Comparison of ENCODE assay signal across 10 cellular contexts in the genomic region with DNA sequence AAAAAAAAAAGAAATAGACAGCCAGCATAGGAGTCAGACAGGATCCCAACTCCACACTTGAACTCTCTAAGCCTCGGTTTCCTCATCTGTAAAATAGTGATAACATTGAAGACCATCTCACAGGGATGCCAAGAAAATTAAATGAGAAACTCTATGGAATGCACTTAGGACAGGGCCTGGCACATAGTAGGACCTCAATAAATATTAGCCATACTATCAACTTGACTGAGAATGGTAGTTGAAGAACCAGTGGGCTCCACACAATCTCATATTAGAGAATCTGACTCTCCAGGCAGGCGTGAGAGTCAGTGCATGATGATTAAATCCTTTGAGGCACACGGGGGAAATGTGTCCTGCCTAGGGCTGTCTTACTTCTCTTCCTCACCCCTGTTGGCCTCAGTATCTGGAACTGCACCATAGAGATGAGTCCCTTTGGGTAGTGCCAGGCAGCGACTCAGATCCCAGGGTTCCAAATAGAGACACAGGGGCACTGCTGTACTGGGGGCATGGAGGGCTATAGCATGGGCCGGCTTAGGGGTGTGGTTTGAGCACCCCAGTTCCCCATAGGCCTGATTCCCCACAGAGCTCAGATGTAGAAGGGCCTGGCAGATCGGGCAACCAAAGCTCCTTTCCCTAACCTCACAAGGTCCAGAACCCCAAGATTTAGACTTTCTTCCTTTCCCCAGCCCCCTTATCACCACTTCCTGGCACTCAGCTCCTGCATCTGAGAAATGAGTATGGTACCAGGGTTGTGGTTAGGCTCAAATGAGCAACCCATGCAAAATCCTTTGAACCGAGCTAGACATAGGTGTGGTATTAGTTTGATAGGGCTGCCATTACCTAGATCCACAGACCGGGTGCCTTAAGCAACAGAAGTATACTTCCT. TPM values are rescaled to one million over a fixed set of nuclear protein-coding genes. Genes with fewer than 3 reads are reported as not detected.
DNase-seq lines count a peak whose midpoint lies in the region; ATAC-seq and TF ChIP-seq lines count a peak whose summit lies in the region.
"Had no signal": no experiment of that assay in that cellular context is flagged by ENCODE, and none has a peak within 500 bp of the region (broad histone marks: within the 10 kb centered on the region; RNA-seq: fewer than 3 reads in every experiment).

No MANE protein-coding gene starts in this region.

- TF ChIP-seq CTCF in DND-41 (IDR thresholded peaks at IDR 0.05; ENCODE audit: borderline replicate concordance, extremely low read depth, low read length, poor library complexity, severe bottlenecking): no peak
- no peak for TF ChIP-seq CTCF in Peyer's patch (IDR thresholded peaks at IDR 0.05)
- TF ChIP-seq CTCF in hepatocyte (IDR thresholded peaks at IDR 0.05; ENCODE audit: poor library complexity): no peak

- no peaks in the 10 kb centered on the region for H3K79me2 ChIP-seq in DND-41 (ENCODE audit: insufficient read depth, low read length)
- no peaks in the 10 kb centered on the region for H3K79me2 ChIP-seq in hepatocyte

- H3K4me2 ChIP-seq in DND-41 (ENCODE audit: insufficient read depth, low read length) (no peak overlapping the region), hepatocyte (no peak overlapping the region)

- H3K36me3 ChIP-seq in DND-41 (ENCODE audit: insufficient read depth, low read length) (no peaks in the 10 kb centered on the region), Peyer's patch (no peaks in the 10 kb centered on the region), esophagus (ENCODE audit: control insufficient read depth in 2 of 2, insufficient read depth in 2 of 2, low read length in 1 of 2) (no peaks in the 10 kb centered on the region), hepatocyte (replicated peaks; ENCODE audit: insufficient read depth, low read depth) (no peaks in the 10 kb centered on the region)
- H3K36me3 ChIP-seq: thoracic aorta had no signal

- H3K9ac ChIP-seq in DND-41 (ENCODE audit: low read depth, low read length): no peak overlapping the region

- ATAC-seq in DND-41 (ENCODE audit: insufficient read depth, low read depth): peak; percentile 59
- ATAC-seq in GM21619 (IDR thresholded peaks at IDR 0.05; ENCODE audit: unreplicated experiment): peak; percentile 22

- H3K27ac ChIP-seq in DND-41 (ENCODE audit: low read length) (no peak overlapping the region), Peyer's patch (peak overlapping the region in 3 of 4 donors; percentile 12 to 73 (median 52)), esophagus (ENCODE audit: low read depth in 2 of 2, low read length in 1 of 2) (peak overlapping the region; percentile 7 to 14), substantia nigra (ENCODE audit: low read depth, low read length, poor library complexity, severe bottlenecking) (no peak overlapping the region), hepatocyte (no peak overlapping the region)

- no peaks in the 10 kb centered on the region for H3K9me3 ChIP-seq in DND-41 (ENCODE audit: insufficient read depth, low read length, severe bottlenecking)
- no peaks in the 10 kb centered on the region for H3K9me3 ChIP-seq in Peyer's patch
- H3K9me3 ChIP-seq in esophagus (ENCODE audit: control insufficient read depth in 2 of 2, insufficient read depth in 1 of 2, low read depth in 1 of 2, low read length in 1 of 2): peaks cover 0 to 2% of the 10 kb centered on the region in 2 donors
- H3K9me3 ChIP-seq in hepatocyte (ENCODE audit: low read depth): no peaks in the 10 kb centered on the region
- H3K9me3 ChIP-seq: thoracic aorta had no signal

- WGBS in esophagus, 2 donors: 70 to 79% methylated on average over 8 of the region's 8 CpGs
- WGBS in hepatocyte (ENCODE audit: low lambda C conversion rate, missing lambda C conversion rate): 91% methylated on average over 8 of the region's 8 CpGs

- peaks cover 4% of the 10 kb centered on the region; the same call in 1 of the 2 replicates for H3K4me1 ChIP-seq in DND-41 (ENCODE audit: insufficient read depth, low read length)
- peaks cover 0 to 24% (median 14%) of the 10 kb centered on the region in 4 donors for H3K4me1 ChIP-seq in Peyer's patch
- peaks cover 2 to 3% of the 10 kb centered on the region in 2 donors for H3K4me1 ChIP-seq in esophagus (ENCODE audit: control insufficient read depth in 2 of 2, insufficient read depth in 2 of 2, low read length in 1 of 2)
- no peaks in the 10 kb centered on the region for H3K4me1 ChIP-seq in hepatocyte (ENCODE audit: insufficient read depth)

- H3K27me3 ChIP-seq in DND-41 (ENCODE audit: insufficient read depth, low read length, poor library complexity) (no peaks in the 10 kb centered on the region), Peyer's patch (no peaks in the 10 kb centered on the region), esophagus (ENCODE audit: control insufficient read depth in 1 of 2, insufficient read depth in 2 of 2, low read length in 2 of 2) (no peaks in the 10 kb centered on the region), hepatocyte (no peaks in the 10 kb centered on the region)

- no peaks in the 10 kb centered on the region for H3K9me2 ChIP-seq in hepatocyte (replicated peaks; ENCODE audit: insufficient read depth)

- DNase-seq in DND-41 (peak; percentile 20), Peyer's patch (peak in 2 of 3 donors; percentile 58), substantia nigra (lab: John Stamatoyannopoulos, UW) (no peak), hypothalamus (lab: John Stamatoyannopoulos, UW) (no peak), NCI-H748 treated with DMSO at 0.1 percent for 48 hours (lab: John Stamatoyannopoulos, UW) (no peak), hepatocyte (ENCODE audit: low spot score) (no peak)
- DNase-seq: NCI-H1105 treated with DMSO at 0.1 percent for 48 hours had no signal

- no peak for TF ChIP-seq POLR2A in Peyer's patch (IDR thresholded peaks at IDR 0.05)

- H4K20me1 ChIP-seq in DND-41 (ENCODE audit: insufficient read depth, low read length) (no peaks in the 10 kb centered on the region), hepatocyte (ENCODE audit: insufficient read depth, poor library complexity, severe bottlenecking) (no peaks in the 10 kb centered on the region)

- H3K4me3 ChIP-seq in DND-41 (ENCODE audit: low read depth in 1 of 2, low read length in 2 of 2) (no peak overlapping the region), Peyer's patch (no peak overlapping the region), esophagus (ENCODE audit: low read depth in 1 of 2, low read length in 2 of 2) (no peak overlapping the region), hepatocyte (no peak overlapping the region)
- H3K4me3 ChIP-seq: thoracic aorta had no signal

- H2AFZ ChIP-seq in DND-41 (ENCODE audit: low read depth, low read length) (no peak overlapping the region), hepatocyte (no peak overlapping the region)

RNA-seq across cellular contexts. Expression of a gene that starts 51.3 kb away (rescaled TPM):
- total RNA-seq in Peyer's patch (100 to 1,000 TPM in 1 of 4 donors, 10 to 100 TPM in 3; 60.2 to 124 (median 72.2) TPM), hepatocyte (83.9 and 84.4 TPM in 2 replicates)
- polyA plus RNA-seq in esophagus (10 to 100 TPM; 29.7 to 33.6 TPM), hepatocyte (37.2 and 38.5 TPM in 2 replicates)

Comparison
In these comparisons a context has a peak if more than half of its experiments do, and no peak if none do; other contexts are left out.
1. DNase-seq: peak in DND-41 (single experiment) and Peyer's patch (2 of 3); none in substantia nigra (0 of 49), hypothalamus (0 of 51), NCI-H748 treated with DMSO at 0.1 percent for 48 hours (single experiment) and hepatocyte (single experiment).
2. H3K27ac ChIP-seq: peak in Peyer's patch (3 of 4) and esophagus (2 of 2); none in DND-41 (single experiment), substantia nigra (single experiment) and hepatocyte (single experiment).